ENCODE assay signal across 8 cellular contexts in genomic region chr12:106956048-106956935, GRCh38. TPM values are rescaled to one million over a fixed set of nuclear protein-coding genes. Genes with fewer than 3 reads are reported as not detected.
DNase-seq lines count a peak whose midpoint lies in the region; ATAC-seq and TF ChIP-seq lines count a peak whose summit lies in the region.

No MANE protein-coding gene starts in this region.

- peak overlapping the region; percentile 94 for H3K27ac ChIP-seq in AG04450 (ENCODE audit: low read depth, low read length)

- TF ChIP-seq CTCF in AG04450 (IDR thresholded peaks at IDR 0.05; ENCODE audit: low read depth, low read length) = no peak
- TF ChIP-seq CTCF in activated CD8-positive, alpha-beta T cell treated with anti-CD3 and anti-CD28 coated beads for 36 hours (IDR thresholded peaks at IDR 0.05) = no peak

- no peaks in the 10 kb centered on the region for H3K9me3 Mint-ChIP-seq in activated CD8-positive, alpha-beta T cell treated with anti-CD3 and anti-CD28 coated beads for 36 hours

- H3K27me3 ChIP-seq in AG04450 (ENCODE audit: control insufficient read depth, insufficient read depth, low read length) = no peaks in the 10 kb centered on the region

- peak overlapping the region; percentile 96 for H3K4me3 Mint-ChIP-seq in activated CD8-positive, alpha-beta T cell treated with anti-CD3 and anti-CD28 coated beads for 36 hours

- intact Hi-C loops in activated CD8-positive, alpha-beta T cell treated with anti-CD3 and anti-CD28 coated beads for 36 hours (cut with micrococcal nuclease) = no loop called here

- peaks cover 16% of the 10 kb centered on the region for H3K36me3 Mint-ChIP-seq in activated CD8-positive, alpha-beta T cell treated with anti-CD3 and anti-CD28 coated beads for 36 hours (ENCODE audit: low read depth)

- peaks cover 3% of the 10 kb centered on the region; the same call in 1 of the 2 replicates for H3K9me3 ChIP-seq in AG04450 (ENCODE audit: control insufficient read depth, insufficient read depth, low read length)

- peaks cover 26% of the 10 kb centered on the region for H3K4me1 Mint-ChIP-seq in activated CD8-positive, alpha-beta T cell treated with anti-CD3 and anti-CD28 coated beads for 36 hours (ENCODE audit: low read depth)

- peak overlapping the region; percentile 76 for H3K4me3 ChIP-seq in AG04450 (ENCODE audit: low read depth, low read length)

- peak; percentile 21 for ATAC-seq in GM18858 (IDR thresholded peaks at IDR 0.05; ENCODE audit: unreplicated experiment)
- ATAC-seq in HG03135 (IDR thresholded peaks at IDR 0.05; ENCODE audit: unreplicated experiment) = peak; percentile 37
- ATAC-seq in activated CD8-positive, alpha-beta T cell treated with anti-CD3 and anti-CD28 coated beads for 36 hours = peak; percentile 45

- DNase-seq in AG04450 (ENCODE audit: low read depth, low spot score) (peak; percentile 77), NCI-H524 treated with DMSO at 0.1 percent for 48 hours (lab: John Stamatoyannopoulos, UW) (peak; percentile 46), medulla oblongata (ENCODE audit: extremely low spot score) (peak; percentile 64)
- peak; percentile 78 for DNase-seq in activated CD8-positive, alpha-beta T cell treated with anti-CD3 and anti-CD28 coated beads for 36 hours
- peak; percentile 58 for DNase-seq in effector CD8-positive, alpha-beta T cell (lab: John Stamatoyannopoulos, UW)
- peak; percentile 24 to 65 (median 28) for DNase-seq in stimulated activated CD4-positive, alpha-beta T cell treated with anti-CD3 and anti-CD28 coated beads, TNF-alpha, amount 100 ng/mL, for 24 hours (ENCODE audit: low read depth in 3 of 3)

- no peaks in the 10 kb centered on the region for H3K27me3 Mint-ChIP-seq in activated CD8-positive, alpha-beta T cell treated with anti-CD3 and anti-CD28 coated beads for 36 hours

- POLR2A ChIA-PET in AG04450 (lab: Yijun Ruan, JAX) = interaction anchor here (0.6 to 2.3 kb wide), 31 partner anchors 8 to 709 kb away, joined by 3 to 44 read pairs (median 4); partner anchors contain the start of genes CRY1, MTERF2, POLR3B and RIC8B
- POLR2A ChIA-PET in activated CD8-positive, alpha-beta T cell treated with anti-CD3 and anti-CD28 coated beads for 36 hours (lab: Charles Lee) = interaction anchor here (0.7 to 2.2 kb wide), 11 partner anchors 12 to 654 kb away, joined by 3 to 11 read pairs (median 3); partner anchors contain the start of genes CRY1 and MTERF2

- CTCF ChIA-PET in AG04450 (lab: Charles Lee) = interaction anchor here (0.9 to 2.6 kb wide), 5 partner anchors 34 to 599 kb away, joined by 3 to 15 read pairs (median 3); partner anchors contain the start of gene POLR3B
- CTCF ChIA-PET in activated CD8-positive, alpha-beta T cell treated with anti-CD3 and anti-CD28 coated beads for 36 hours (lab: Charles Lee) = interaction anchor here (0.8 to 1.8 kb wide), 5 partner anchors 10 to 37 kb away, joined by 3 to 5 read pairs (median 3); partner anchors contain the start of gene MTERF2

- H3K27ac Mint-ChIP-seq in activated CD8-positive, alpha-beta T cell treated with anti-CD3 and anti-CD28 coated beads for 36 hours = peak overlapping the region; percentile 95

RNA-seq across cellular contexts. Expression of gene TMEM263, which starts 0.6 kb away (rescaled TPM):
- polyA plus RNA-seq in AG04450 (2011; rRNA removed) = 86.0 and 118 TPM in 2 replicates
- polyA minus RNA-seq in AG04450 (2011; rRNA and poly(A)+ RNA removed) = 119 and 142 TPM in 2 replicates
- total RNA-seq in activated CD8-positive, alpha-beta T cell treated with anti-CD3 and anti-CD28 coated beads for 36 hours = 10 to 100 TPM; 43.5 to 46.5 TPM

RNA-seq across cellular contexts. Expression of gene MTERF2, which starts 30.7 kb away (rescaled TPM):
- 5.0 and 7.5 TPM in 2 replicates for polyA plus RNA-seq in AG04450 (2011; rRNA removed)
- 2.1 and 2.3 TPM in 2 replicates for polyA minus RNA-seq in AG04450 (2011; rRNA and poly(A)+ RNA removed)
- total RNA-seq in activated CD8-positive, alpha-beta T cell treated with anti-CD3 and anti-CD28 coated beads for 36 hours = 1 to 10 TPM; 4.8 to 5.9 TPM

Comparison
In these comparisons a context has a peak if more than half of its experiments do, and no peak if none do; other contexts are left out.
1. Peak in every context shown above with its lines: DNase-seq, ATAC-seq, H3K4me3 ChIP-seq and H3K27ac ChIP-seq.
2. DNase-seq: peak in every context shown above with its lines; median percentile 78 in activated CD8-positive, alpha-beta T cell treated with anti-CD3 and anti-CD28 coated beads for 36 hours; 77 in AG04450; 64 in medulla oblongata; 58 in effector CD8-positive, alpha-beta T cell; 46 in NCI-H524 treated with DMSO at 0.1 percent for 48 hours; 28 in stimulated activated CD4-positive, alpha-beta T cell treated with anti-CD3 and anti-CD28 coated beads, TNF-alpha, amount 100 ng/mL, for 24 hours.